ENCODE assay signal across 21 cellular contexts in the genomic region with DNA sequence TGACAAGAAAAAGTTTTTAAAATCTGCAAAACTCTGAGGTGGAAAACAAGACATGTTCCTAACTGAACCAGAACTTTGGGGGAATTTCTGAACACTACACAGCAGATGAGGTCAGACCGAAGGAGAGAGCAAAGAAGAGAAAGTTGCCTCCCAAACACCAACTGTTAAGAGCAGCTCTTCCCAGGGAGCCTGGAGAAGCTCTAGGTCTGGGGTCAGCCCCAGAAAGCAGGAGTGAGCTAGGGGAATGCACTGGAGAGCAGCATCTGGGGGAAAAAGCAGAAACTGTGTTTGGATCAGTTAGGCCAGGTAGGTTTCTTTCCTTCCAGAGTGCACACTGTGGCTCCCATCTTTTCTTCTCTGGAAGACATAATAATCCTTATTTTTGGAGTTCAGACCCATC. TPM values are rescaled to one million over a fixed set of nuclear protein-coding genes. Genes with fewer than 3 reads are reported as not detected.
A peak's percentile ranks its signal among the peaks of the same experiment; 100 is the strongest.
DNase-seq lines count a peak whose midpoint lies in the region; ATAC-seq and TF ChIP-seq lines count a peak whose summit lies in the region.
"Had no signal": no experiment of that assay in that cellular context is flagged by ENCODE, and none has a peak within 500 bp of the region (broad histone marks: within the 10 kb centered on the region; RNA-seq: fewer than 3 reads in every experiment).

No MANE protein-coding gene starts in this region.

- in situ Hi-C loops in gastrocnemius medialis (cut with MboI; ENCODE audit: low sequenced_read_pairs in 4 of 4), result no loop called here

- no peak for ATAC-seq in activated T-cell treated with anti-CD3 and anti-CD28 coated beads, Interleukin-2, amount 50 U/mL, for 72 hours (replicated peaks in 1 of 2)
- ATAC-seq in GM23338 (peak; percentile 83), gastrocnemius medialis (no peak), GM18870 (IDR thresholded peaks at IDR 0.05; ENCODE audit: unreplicated experiment) (no peak), HG03039 (IDR thresholded peaks at IDR 0.05; ENCODE audit: unreplicated experiment) (no peak)
- no peak for ATAC-seq in central memory CD8-positive, alpha-beta T cell (replicated peaks; ENCODE audit: extremely low read depth, poor library complexity, severe bottlenecking)
- ATAC-seq: lower lobe of right lung had no signal

- H3K27ac ChIP-seq in GM23338 (ENCODE audit: low read depth), result 0 out of 2 replicates have a peak overlapping the region, but pooled peaks have one; percentile 62
- peak overlapping the region; percentile 0 to 57 (median 40) for H3K27ac ChIP-seq in gastrocnemius medialis
- H3K27ac ChIP-seq: BLaER1, lower lobe of right lung, neutrophil, skin epidermis had no signal

- H4K20me1 ChIP-seq in GM23338 (replicated peaks; ENCODE audit: insufficient read depth), result 0 out of 2 replicates have a peak, but pooled peaks cover 3% of the 10 kb centered on the region

- peaks cover 38% of the 10 kb centered on the region for H3K79me2 ChIP-seq in GM23338 (replicated peaks; ENCODE audit: insufficient read depth)

- H3K9me3 Mint-ChIP-seq in activated T-cell treated with anti-CD3 and anti-CD28 coated beads, Interleukin-2, amount 50 U/mL, for 72 hours, result no peaks in the 10 kb centered on the region
- H3K9me3 Mint-ChIP-seq in GM23338, result no peaks in the 10 kb centered on the region
- no peaks in the 10 kb centered on the region for H3K9me3 Mint-ChIP-seq in central memory CD8-positive, alpha-beta T cell
- H3K9me3 Mint-ChIP-seq: T-helper 1 cell treated with Interleukin-12 subunit alpha and Interleukin-12 subunit beta and Interleukin-4 antibody, amounts not matched to agents 30 μg/mL and 1 μg/mL, for 36 hours had no signal

- no peaks in the 10 kb centered on the region for H3K27me3 Mint-ChIP-seq in activated T-cell treated with anti-CD3 and anti-CD28 coated beads, Interleukin-2, amount 50 U/mL, for 72 hours (ENCODE audit: low read depth)
- peaks cover 1% of the 10 kb centered on the region for H3K27me3 Mint-ChIP-seq in GM23338 (ENCODE audit: insufficient read depth, low read depth, poor library complexity)
- no peaks in the 10 kb centered on the region for H3K27me3 Mint-ChIP-seq in central memory CD8-positive, alpha-beta T cell

- intact Hi-C loops in gastrocnemius medialis (cut with DNase I; ENCODE audit: low total_unique reads), result no loop called here

- no peak overlapping the region for H2AFZ ChIP-seq in GM23338

- no peak overlapping the region for H3K4me3 Mint-ChIP-seq in activated T-cell treated with anti-CD3 and anti-CD28 coated beads, Interleukin-2, amount 50 U/mL, for 72 hours
- H3K4me3 Mint-ChIP-seq in GM23338, result no peak overlapping the region
- H3K4me3 Mint-ChIP-seq in central memory CD8-positive, alpha-beta T cell, result no peak overlapping the region
- H3K4me3 Mint-ChIP-seq: T-helper 1 cell treated with Interleukin-12 subunit alpha and Interleukin-12 subunit beta and Interleukin-4 antibody, amounts not matched to agents 30 μg/mL and 1 μg/mL, for 36 hours had no signal

- H3K4me1 Mint-ChIP-seq in activated T-cell treated with anti-CD3 and anti-CD28 coated beads, Interleukin-2, amount 50 U/mL, for 72 hours (ENCODE audit: low read depth), result peaks cover 42% of the 10 kb centered on the region
- H3K4me1 Mint-ChIP-seq in GM23338, result peaks cover 30% of the 10 kb centered on the region
- H3K4me1 Mint-ChIP-seq in central memory CD8-positive, alpha-beta T cell, result peaks cover 49% of the 10 kb centered on the region

- TF ChIP-seq CTCF in GM23338 (conservative IDR thresholded peaks at IDR 0.05; ENCODE audit: low read depth in 2 of 2) (no peak), gastrocnemius medialis (IDR thresholded peaks at IDR 0.05 in 4 of 5, conservative IDR thresholded peaks at IDR 0.05 in 1 of 5) (no peak)

- H3K4me2 ChIP-seq in GM23338, result no peak overlapping the region
- H3K4me2 ChIP-seq: BLaER1 had no signal

- H3K36me3 ChIP-seq in GM23338 (ENCODE audit: insufficient read depth) (no peaks in the 10 kb centered on the region), gastrocnemius medialis (peaks cover 0 to 61% of the 10 kb centered on the region in 2 donors)

- peaks cover 2 to 7% of the 10 kb centered on the region in 2 donors for H3K36me3 Mint-ChIP-seq in activated T-cell treated with anti-CD3 and anti-CD28 coated beads, Interleukin-2, amount 50 U/mL, for 72 hours (ENCODE audit: insufficient read depth in 2 of 2)
- H3K36me3 Mint-ChIP-seq in GM23338 (ENCODE audit: low read depth), result peaks cover under 1% of the 10 kb centered on the region; the same call in 1 of the 3 replicates
- H3K36me3 Mint-ChIP-seq in central memory CD8-positive, alpha-beta T cell (ENCODE audit: insufficient read depth), result peaks cover 6% of the 10 kb centered on the region

- no peaks in the 10 kb centered on the region for H3K9me2 ChIP-seq in GM23338 (ENCODE audit: insufficient read depth)

- no peak for DNase-seq in activated T-cell treated with anti-CD3 and anti-CD28 coated beads, Interleukin-2, amount 50 U/mL, for 72 hours
- no peak for DNase-seq in activated T-cell treated with anti-CD3 and anti-CD28 coated beads, Interleukin-2, amount 50 U/mL, for 1 hour
- DNase-seq in GM23338 (ENCODE audit: low spot score), result peak; percentile 33
- DNase-seq in central memory CD8-positive, alpha-beta T cell (ENCODE audit: low spot score in 2 of 2), result no peak
- DNase-seq in gastrocnemius medialis, result no peak
- no peak for DNase-seq in NCI-H510A treated with DMSO at 0.1 percent for 48 hours (lab: John Stamatoyannopoulos, UW)
- DNase-seq: activated naive CD4-positive, alpha-beta T cell; central memory CD4-positive, alpha-beta T cell; HCEC 1CT; IMR-90; kidney; lower lobe of right lung; NCI-H1092; NCI-H187 treated with DMSO at 0.1 percent for 48 hours; NCI-H69 had no signal

- H3K4me3 ChIP-seq in GM23338, result no peak overlapping the region
- no peak overlapping the region for H3K4me3 ChIP-seq in gastrocnemius medialis
- H3K4me3 ChIP-seq: BLaER1, lower lobe of right lung, skin epidermis had no signal

- no peak for TF ChIP-seq POLR2A in gastrocnemius medialis (IDR thresholded peaks at IDR 0.05)

- H3F3A ChIP-seq in GM23338 (replicated peaks; ENCODE audit: low read depth), result no peaks in the 10 kb centered on the region

- no peaks in the 10 kb centered on the region for H3K9me3 ChIP-seq in gastrocnemius medialis
- H3K9me3 ChIP-seq: lower lobe of right lung, neutrophil had no signal

- peaks cover 19% of the 10 kb centered on the region for H3K4me1 ChIP-seq in GM23338 (ENCODE audit: insufficient read depth)
- peaks cover 90 to 93% of the 10 kb centered on the region in 2 donors for H3K4me1 ChIP-seq in gastrocnemius medialis
- H3K4me1 ChIP-seq: BLaER1 had no signal

- H3K27me3 ChIP-seq in GM23338 (ENCODE audit: insufficient read depth) (no peaks in the 10 kb centered on the region), gastrocnemius medialis (no peaks in the 10 kb centered on the region)
- H3K27me3 ChIP-seq: BLaER1, neutrophil had no signal

- peak overlapping the region; percentile 95 for H3K27ac Mint-ChIP-seq in activated T-cell treated with anti-CD3 and anti-CD28 coated beads, Interleukin-2, amount 50 U/mL, for 72 hours
- H3K27ac Mint-ChIP-seq in GM23338, result peak overlapping the region; percentile 20; the same call in 1 of the 2 replicates
- H3K27ac Mint-ChIP-seq in central memory CD8-positive, alpha-beta T cell (ENCODE audit: low read depth), result peak overlapping the region; percentile 49
- H3K27ac Mint-ChIP-seq: T-helper 1 cell treated with Interleukin-12 subunit alpha and Interleukin-12 subunit beta and Interleukin-4 antibody, amounts not matched to agents 30 μg/mL and 1 μg/mL, for 36 hours had no signal

TF ChIP-seq in GM23338, 12 proteins besides CTCF, POLR2A, EP300 and RAD21:
- TF ChIP-seq EZH2phosphoT487 (IDR thresholded peaks at IDR 0.05; ENCODE audit: unreplicated experiment) (no peak), CREB1 (CRISPR knock-in tag; IDR thresholded peaks at IDR 0.05; ENCODE audit: low read depth) (no peak), ZNF114 (CRISPR knock-in tag; IDR thresholded peaks at IDR 0.05) (no peak), POLR2AphosphoS5 (IDR thresholded peaks at IDR 0.05; ENCODE audit: low read depth) (no peak), ETS1 (IDR thresholded peaks at IDR 0.05) (no peak), STAT1 (IDR thresholded peaks at IDR 0.05; ENCODE audit: unreplicated experiment) (no peak), NANOG (IDR thresholded peaks at IDR 0.05; ENCODE audit: borderline replicate concordance) (no peak), EZH2 (IDR thresholded peaks at IDR 0.05; ENCODE audit: low read depth, unreplicated experiment) (no peak)
TF ChIP-seq in GM23338: peak in this region for 0.

RNA-seq across cellular contexts. Expression of gene FKBP5, which starts 41.3 kb away (rescaled TPM):
- total RNA-seq in activated T-cell treated with anti-CD3 and anti-CD28 coated beads, Interleukin-2, amount 50 U/mL, for 72 hours, result 100 to 1,000 TPM; 106 to 120 TPM
- 24.3 and 28.6 TPM in 2 replicates for total RNA-seq in GM23338 (2014; rRNA removed; shearing (Covaris generic))
- polyA plus RNA-seq in GM23338 (2016; fragmentation: Nextera tagmentation; extraction: Ambion mirVana), result 17.7 and 19.8 TPM in 2 replicates
- 1,000 to 10,000 TPM in 2 of 4 donors, 100 to 1,000 TPM in 2; 665 to 1,753 (median 1,205) TPM for total RNA-seq in gastrocnemius medialis

Comparison
In these comparisons a context has a peak if more than half of its experiments do, and no peak if none do; other contexts are left out.
1. H3K27ac Mint-ChIP-seq: peak in every context shown above with its lines; median percentile 95 in activated T-cell treated with anti-CD3 and anti-CD28 coated beads, Interleukin-2, amount 50 U/mL, for 72 hours; 49 in central memory CD8-positive, alpha-beta T cell; 20 in GM23338.
2. RNA of gene FKBP5, which starts 41.3 kb away (total RNA-seq): 665 to 1,753 TPM in gastrocnemius medialis; 106 to 120 TPM in activated T-cell treated with anti-CD3 and anti-CD28 coated beads, Interleukin-2, amount 50 U/mL, for 72 hours and 24.3 to 28.6 TPM in GM23338; every median in the first group is over 4 times any median in the second.